8 cellular contexts compared by ENCODE assay signal in genomic region chr12:9446883-9447761, GRCh38.
A peak's percentile ranks its signal among the peaks of the same experiment; 100 is the strongest.
DNase-seq lines count a peak whose midpoint lies in the region; ATAC-seq and TF ChIP-seq lines count a peak whose summit lies in the region.
"Not testable (repeated sequence)": the region's sequence is repeated elsewhere in the genome, so short reads cannot be mapped to it uniquely, and the experiment has no call there.

No MANE protein-coding gene starts in this region.

- POLR2A ChIA-PET in naive thymus-derived CD8-positive, alpha-beta T cell (lab: Charles Lee): not testable (repeated sequence)

- not testable (repeated sequence) for H3K27me3 Mint-ChIP-seq in naive thymus-derived CD8-positive, alpha-beta T cell

- not testable (repeated sequence) for H3K4me1 ChIP-seq in Peyer's patch; adipocyte (ENCODE audit: control insufficient read depth, insufficient read depth, low read length); gastroesophageal sphincter
- peaks cover 0 to 10% (median 3%) of the 10 kb centered on the region in 5 donors for H3K4me1 ChIP-seq in subcutaneous abdominal adipose tissue (ENCODE audit: control insufficient read depth in 5 of 5, insufficient read depth in 5 of 5, low read length in 5 of 5)

- not testable (repeated sequence) for H3K27me3 ChIP-seq in Peyer's patch; adipocyte (replicated peaks; ENCODE audit: control insufficient read depth, insufficient read depth, low read length); gastroesophageal sphincter; subcutaneous abdominal adipose tissue (ENCODE audit: control insufficient read depth in 5 of 5, insufficient read depth in 4 of 5, low read length in 5 of 5)

- not testable (repeated sequence) for TF ChIP-seq CTCF in GM12875 (IDR thresholded peaks at IDR 0.05; ENCODE audit: borderline replicate concordance, insufficient read depth, low read depth, low read length); Peyer's patch (IDR thresholded peaks at IDR 0.05); gastroesophageal sphincter (IDR thresholded peaks at IDR 0.05)

- ATAC-seq in GM21717 (IDR thresholded peaks at IDR 0.05; ENCODE audit: unreplicated experiment) (peak; percentile 20), HG03159 (IDR thresholded peaks at IDR 0.05; ENCODE audit: unreplicated experiment) (peak; percentile 17), gastroesophageal sphincter (peak; percentile 8)
- ATAC-seq in naive thymus-derived CD8-positive, alpha-beta T cell: peak in 1 of 2 donors; percentile 4

- H3K9ac ChIP-seq in adipocyte (ENCODE audit: low read length) (peak overlapping the region; percentile 72), subcutaneous abdominal adipose tissue (ENCODE audit: low read length in 5 of 5) (peak overlapping the region in 2 of 5 donors; percentile 55 to 73)

- TF ChIP-seq EP300 in gastroesophageal sphincter (IDR thresholded peaks at IDR 0.05): not testable (repeated sequence)

- H3K27ac ChIP-seq in Peyer's patch: peak overlapping the region in 1 of 4 donors; percentile 72
- H3K27ac ChIP-seq in gastroesophageal sphincter; subcutaneous abdominal adipose tissue (ENCODE audit: low read depth, low read length): not testable (repeated sequence)

- H3K4me1 Mint-ChIP-seq in naive thymus-derived CD8-positive, alpha-beta T cell: peaks cover 14 to 26% (median 22%) of the 10 kb centered on the region in 4 donors

- H3K36me3 ChIP-seq in Peyer's patch; adipocyte (ENCODE audit: control insufficient read depth, insufficient read depth, low read length, severe bottlenecking); gastroesophageal sphincter; subcutaneous abdominal adipose tissue (ENCODE audit: control insufficient read depth in 5 of 5, insufficient read depth in 5 of 5, low read length in 5 of 5): not testable (repeated sequence)

- 13 to 17% methylated on average over 8 to 10 of the region's 20 CpGs for WGBS in gastroesophageal sphincter (ENCODE audit: low coverage in 1 of 2), 2 donors

- TF ChIP-seq POLR2A in Peyer's patch (IDR thresholded peaks at IDR 0.05); gastroesophageal sphincter (IDR thresholded peaks at IDR 0.05): not testable (repeated sequence)

- not testable (repeated sequence) for DNase-seq in Peyer's patch; adipocyte (ENCODE audit: low read depth)
- peak in 1 of 10 donors; percentile 7 for DNase-seq in naive thymus-derived CD8-positive, alpha-beta T cell

- not testable (repeated sequence) for H3K9me3 Mint-ChIP-seq in naive thymus-derived CD8-positive, alpha-beta T cell

- H3K27ac Mint-ChIP-seq in naive thymus-derived CD8-positive, alpha-beta T cell: peak overlapping the region in 3 of 10 donors; percentile 49 to 96 (median 96)

- H3K36me3 Mint-ChIP-seq in naive thymus-derived CD8-positive, alpha-beta T cell: not testable (repeated sequence)

- not testable (repeated sequence) for H3K9me3 ChIP-seq in Peyer's patch; adipocyte (ENCODE audit: control insufficient read depth, low read length); gastroesophageal sphincter; subcutaneous abdominal adipose tissue (ENCODE audit: control insufficient read depth in 5 of 5, low read length in 5 of 5)

- peak overlapping the region in 9 of 10 donors; percentile 96 to 100 (median 98) for H3K4me3 Mint-ChIP-seq in naive thymus-derived CD8-positive, alpha-beta T cell

- H3K4me3 ChIP-seq in GM12875 (ENCODE audit: low read depth, low read length) (peak overlapping the region; percentile 50), Peyer's patch (peak overlapping the region in 3 of 4 donors; percentile 55 to 68 (median 57)), adipocyte (ENCODE audit: low read length) (peak overlapping the region; percentile 86), gastroesophageal sphincter (peak overlapping the region in 1 of 2 donors; percentile 61), subcutaneous abdominal adipose tissue (ENCODE audit: low read depth in 1 of 5, low read length in 5 of 5) (peak overlapping the region in 4 of 5 donors; percentile 66 to 75 (median 69))
